19 cellular contexts compared by ENCODE assay signal in the genomic region with DNA sequence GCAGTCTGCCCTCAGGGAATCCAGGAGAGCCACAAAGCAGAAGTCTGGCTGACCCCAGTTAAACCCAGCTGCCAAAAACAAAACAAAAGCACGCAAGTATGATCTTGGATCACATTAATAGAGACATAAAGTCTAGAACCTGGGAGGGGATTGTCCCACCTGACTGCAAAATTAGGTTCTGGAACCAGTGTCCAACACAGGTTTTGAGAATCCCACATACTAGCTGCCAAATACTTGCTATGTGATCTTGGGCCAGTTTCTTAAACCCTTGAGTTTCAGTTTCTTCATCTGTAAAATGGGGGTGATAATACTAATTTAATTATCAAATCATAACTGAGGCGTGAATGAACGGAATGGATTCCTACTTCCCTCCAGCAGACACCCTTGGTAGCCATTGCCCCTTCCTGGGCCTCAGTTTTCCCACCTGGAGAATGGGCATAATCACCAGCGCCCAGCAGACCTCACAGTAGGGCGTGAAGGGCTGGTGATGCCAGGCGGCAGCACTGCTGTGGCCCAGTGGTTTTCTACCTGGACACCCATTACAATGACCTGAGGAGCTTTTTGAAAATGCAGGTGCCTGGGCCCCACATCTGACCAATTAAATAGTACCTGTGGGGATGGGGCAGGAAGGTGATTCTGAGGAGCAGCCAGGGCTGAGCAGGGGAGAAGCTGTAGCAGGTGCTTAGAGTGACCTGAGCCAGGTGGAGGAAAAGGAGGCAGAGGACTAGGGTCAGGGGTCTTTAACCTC. TPM values are rescaled to one million over a fixed set of nuclear protein-coding genes. Genes with fewer than 3 reads are reported as not detected.
A peak's percentile ranks its signal among the peaks of the same experiment; 100 is the strongest.
DNase-seq lines count a peak whose midpoint lies in the region; ATAC-seq, FAIRE-seq and TF ChIP-seq lines count a peak whose summit lies in the region.
"Had no signal": no experiment of that assay in that cellular context is flagged by ENCODE, and none has a peak within 500 bp of the region (broad histone marks: within the 10 kb centered on the region; RNA-seq: fewer than 3 reads in every experiment).

No MANE protein-coding gene starts in this region.

- H3K4me1 ChIP-seq in HEK293 (ENCODE audit: control insufficient read depth, insufficient read depth, low read length) (no peaks in the 10 kb centered on the region), H1 (replicated peaks in 1 of 4; ENCODE audit: control insufficient read depth in 3 of 4, insufficient read depth in 4 of 4, low read length in 3 of 4) (peaks cover 0 to 6% (median 4%) of the 10 kb centered on the region in 4 experiments; a peak in 4 of 7 replicates)
- H3K4me1 ChIP-seq: SJCRH30 had no signal

- TF ChIP-seq RAD21 in H1 (IDR thresholded peaks at IDR 0.05 in 1 of 2, conservative IDR thresholded peaks at IDR 0.05 in 1 of 2; ENCODE audit: low read depth in 2 of 2, low read length in 2 of 2), result no peak

- H3K79me2 ChIP-seq in H1 (ENCODE audit: control insufficient read depth in 1 of 2, insufficient read depth in 2 of 2, low read length in 2 of 2), result no peaks in the 10 kb centered on the region

- H4K91ac ChIP-seq in H1 (replicated peaks; ENCODE audit: insufficient read length, low read length), result no peak overlapping the region

- no peak overlapping the region for H2BK5ac ChIP-seq in H1 (ENCODE audit: low read depth, low read length)

- no peak overlapping the region for H3K27ac ChIP-seq in HEK293 (ENCODE audit: extremely low read depth, low read depth, low read length)
- H3K27ac ChIP-seq in H1 (ENCODE audit: low read depth, low read length), result no peak overlapping the region
- H3K27ac ChIP-seq: GM23248, PC-9, RWPE1, SJCRH30 had no signal

- H3K9me3 ChIP-seq in HEK293 (ENCODE audit: control insufficient read depth, insufficient read depth, low read depth, low read length) (no peaks in the 10 kb centered on the region; the same call in 1 of the 2 replicates), H1 (ENCODE audit: insufficient read depth in 2 of 2, low read depth in 1 of 2, low read length in 1 of 2) (peaks cover 3 to 5% of the 10 kb centered on the region in 2 experiments; a peak in 3 of 4 replicates)
- H3K9me3 ChIP-seq: SJCRH30 had no signal

- no peak overlapping the region for H3K27ac Mint-ChIP-seq in activated T-cell treated with anti-CD3 and anti-CD28 coated beads, Interleukin-2, amount 50 U/mL, for 24 hours
- no peak overlapping the region for H3K27ac Mint-ChIP-seq in activated T-cell treated with anti-CD3 and anti-CD28 coated beads, Interleukin-2, amount 50 U/mL, for 72 hours

- no peak overlapping the region for H4K5ac ChIP-seq in H1 (ENCODE audit: insufficient read length, low read depth, low read length)

- H3K36me3 Mint-ChIP-seq in activated T-cell treated with anti-CD3 and anti-CD28 coated beads, Interleukin-2, amount 50 U/mL, for 24 hours (ENCODE audit: low read depth), result no peaks in the 10 kb centered on the region
- peaks cover 0 to 4% of the 10 kb centered on the region in 2 donors for H3K36me3 Mint-ChIP-seq in activated T-cell treated with anti-CD3 and anti-CD28 coated beads, Interleukin-2, amount 50 U/mL, for 72 hours (ENCODE audit: insufficient read depth in 2 of 2)

- no peak overlapping the region for H3K14ac ChIP-seq in H1 (ENCODE audit: insufficient read length)

- POLR2A ChIA-PET in HEK293 (lab: Yijun Ruan, JAX) (no interaction called here), H1 (lab: Charles Lee; ENCODE audit: partially characterized antibody) (interaction anchor here (0.8 to 1.7 kb wide), 5 partner anchors 12 to 41 kb away, joined by 3 to 7 read pairs (median 3); no protein-coding TSS in a partner anchor)

- H2AK5ac ChIP-seq in H1 (ENCODE audit: low read depth, low read length), result no peak overlapping the region

- H3K56ac ChIP-seq in H1 (replicated peaks; ENCODE audit: insufficient read length, low read depth, low read length), result no peak overlapping the region

- H3K4ac ChIP-seq in H1 (replicated peaks; ENCODE audit: insufficient read length, low read depth, low read length), result no peak overlapping the region

- no peak overlapping the region for H2BK20ac ChIP-seq in H1 (ENCODE audit: low read length)

- H3K18ac ChIP-seq in H1 (ENCODE audit: extremely low read depth, low read length), result no peak overlapping the region

- H2BK15ac ChIP-seq in H1 (ENCODE audit: low read length), result no peak overlapping the region

- H3K23ac ChIP-seq in H1 (ENCODE audit: insufficient read length), result no peak overlapping the region

- H3K4me1 Mint-ChIP-seq in activated T-cell treated with anti-CD3 and anti-CD28 coated beads, Interleukin-2, amount 50 U/mL, for 24 hours (ENCODE audit: low read depth), result peaks cover 6% of the 10 kb centered on the region
- peaks cover 8% of the 10 kb centered on the region for H3K4me1 Mint-ChIP-seq in activated T-cell treated with anti-CD3 and anti-CD28 coated beads, Interleukin-2, amount 50 U/mL, for 72 hours (ENCODE audit: low read depth)

- TF ChIP-seq CTCF in HEK293 (tag by site-specific recombination; IDR thresholded peaks at IDR 0.05), result no peak
- no peak for TF ChIP-seq CTCF in H1 (IDR thresholded peaks at IDR 0.05; ENCODE audit: control extremely low read depth in 1 of 3, insufficient read depth in 1 of 3, low read depth in 1 of 3, low read length in 3 of 3)

- no peaks in the 10 kb centered on the region for H3K27me3 ChIP-seq in H1 (replicated peaks in 1 of 4; ENCODE audit: control insufficient read depth in 3 of 4, extremely low read depth in 1 of 4, insufficient read depth in 3 of 4, low read length in 3 of 4)

- CTCF ChIA-PET in HEK293 (lab: Yijun Ruan, JAX) (interaction anchor here (0.6 to 2.7 kb wide), 24 partner anchors 8 to 611 kb away, joined by 3 to 34 read pairs (median 5); a partner anchor contains a TSS), H1 (lab: Charles Lee; ENCODE audit: partially characterized antibody) (interaction anchor here (0.6 to 11.6 kb wide), 39 partner anchors 9 to 419 kb away, joined by 3 to 280 read pairs (median 5); a partner anchor contains a TSS)

- no peak for TF ChIP-seq EP300 in H1 (IDR thresholded peaks at IDR 0.05; ENCODE audit: borderline replicate concordance in 1 of 2, low read depth in 2 of 2, low read length in 2 of 2)

- peaks cover 6% of the 10 kb centered on the region for H3K9me3 Mint-ChIP-seq in activated T-cell treated with anti-CD3 and anti-CD28 coated beads, Interleukin-2, amount 50 U/mL, for 24 hours
- peaks cover 1 to 7% of the 10 kb centered on the region in 2 donors for H3K9me3 Mint-ChIP-seq in activated T-cell treated with anti-CD3 and anti-CD28 coated beads, Interleukin-2, amount 50 U/mL, for 72 hours

- 0 out of 2 replicates have a peak overlapping the region, but pooled peaks have one; percentile 36 for H4K8ac ChIP-seq in H1 (ENCODE audit: extremely low read depth, insufficient read depth, low read length)

- no peak overlapping the region for H3K4me3 ChIP-seq in HEK293 (ENCODE audit: low read depth, low read length)
- H3K4me3 ChIP-seq in H1 (ENCODE audit: extremely low read depth in 1 of 4, insufficient read depth in 2 of 4, low read depth in 3 of 4, low read length in 4 of 4), result no peak overlapping the region
- H3K4me3 ChIP-seq: GM23248, PC-9, SJCRH30 had no signal

- no peaks in the 10 kb centered on the region for H3K79me1 ChIP-seq in H1 (ENCODE audit: low read depth, low read length)

- no peak overlapping the region for H2BK12ac ChIP-seq in H1 (ENCODE audit: low read depth, low read length)

- ATAC-seq in activated T-cell treated with anti-CD3 and anti-CD28 coated beads, Interleukin-2, amount 50 U/mL, for 72 hours (replicated peaks in 1 of 2), result no peak
- no peak for ATAC-seq in sciatic nerve

- H3K27me3 Mint-ChIP-seq in activated T-cell treated with anti-CD3 and anti-CD28 coated beads, Interleukin-2, amount 50 U/mL, for 24 hours, result peaks cover 7% of the 10 kb centered on the region
- no peaks in the 10 kb centered on the region for H3K27me3 Mint-ChIP-seq in activated T-cell treated with anti-CD3 and anti-CD28 coated beads, Interleukin-2, amount 50 U/mL, for 72 hours (ENCODE audit: low read depth)

- TF ChIP-seq POLR2A in H1 (IDR thresholded peaks at IDR 0.05; ENCODE audit: control extremely low read depth in 1 of 2, low read depth in 2 of 2, low read length in 2 of 2), result no peak

- H3K23me2 ChIP-seq in H1 (ENCODE audit: low read depth, low read length), result no peaks in the 10 kb centered on the region

- DNase-seq in activated T-cell treated with anti-CD3 and anti-CD28 coated beads, Interleukin-2, amount 50 U/mL, for 24 hours, result peak; percentile 20
- DNase-seq in activated T-cell treated with anti-CD3 and anti-CD28 coated beads, Interleukin-2, amount 50 U/mL, for 72 hours, result no peak
- DNase-seq in H1 (ENCODE audit: low read depth in 1 of 2, low spot score in 2 of 2), result no peak
- peak; percentile 15 for DNase-seq in sciatic nerve (ENCODE audit: low spot score)
- no peak for DNase-seq in OCI-M2 (lab: John Stamatoyannopoulos, UW; ENCODE audit: unreplicated experiment)
- no peak for DNase-seq in SKM-1 (lab: John Stamatoyannopoulos, UW; ENCODE audit: unreplicated experiment)
- DNase-seq: DMS153, GM23248, HCEC 1CT, NCI-H1417 treated with DMSO at 0.1 percent for 48 hours, NCI-H187 treated with DMSO at 0.1 percent for 48 hours, NCI-H524 treated with DMSO at 0.1 percent for 48 hours had no signal

- H4K20me1 ChIP-seq in H1 (replicated peaks in 1 of 2; ENCODE audit: control insufficient read depth in 1 of 2, insufficient read depth in 2 of 2, low read length in 2 of 2), result no peaks in the 10 kb centered on the region

- H3K4me2 ChIP-seq in H1 (ENCODE audit: insufficient read depth in 1 of 2, low read depth in 2 of 2, low read length in 2 of 2), result no peak overlapping the region

- WGBS in H1 (ENCODE audit: extremely low coverage in 1 of 2, insufficient coverage in 1 of 2, insufficient read length in 1 of 2, insufficient replicate concordance in 2 of 2, low coverage in 1 of 2, low lambda C conversion rate in 2 of 2, missing lambda C conversion rate in 1 of 2), 2 experiments, result 86% methylated on average over 6 of the region's 6 CpGs; no CpG with 5 or more reads in 1 of the 2 experiments

- FAIRE-seq in H1 (lab: Jason Lieb, UNC), result no peak
- FAIRE-seq: A204.1 had no signal

- no peak overlapping the region for H3K9ac ChIP-seq in H1 (replicated peaks in 1 of 4; ENCODE audit: extremely low read depth in 1 of 4, low read depth in 3 of 4, low read length in 3 of 4)
- H3K9ac ChIP-seq: GM23248 had no signal

- no peaks in the 10 kb centered on the region for H3K36me3 ChIP-seq in HEK293 (ENCODE audit: control insufficient read depth in 2 of 2, insufficient read depth in 1 of 2, low read length in 2 of 2)
- no peaks in the 10 kb centered on the region for H3K36me3 ChIP-seq in H1 (ENCODE audit: control insufficient read depth in 2 of 4, insufficient read depth in 4 of 4, low read length in 3 of 4)
- H3K36me3 ChIP-seq: SJCRH30 had no signal

- intact Hi-C loops in sciatic nerve (cut with DNase I), result loop anchor here (5.0 kb wide), 1 partner anchor 39 kb away; no protein-coding TSS in a partner anchor

- H3K4me3 Mint-ChIP-seq in activated T-cell treated with anti-CD3 and anti-CD28 coated beads, Interleukin-2, amount 50 U/mL, for 24 hours, result no peak overlapping the region
- H3K4me3 Mint-ChIP-seq in activated T-cell treated with anti-CD3 and anti-CD28 coated beads, Interleukin-2, amount 50 U/mL, for 72 hours, result no peak overlapping the region
- H3K4me3 Mint-ChIP-seq: CD4-positive, alpha-beta memory T cell had no signal

- no peak overlapping the region for H2AFZ ChIP-seq in H1 (ENCODE audit: low read length)
- H2AFZ ChIP-seq: GM23248, PC-9 had no signal

- H2BK120ac ChIP-seq in H1 (replicated peaks; ENCODE audit: low read depth, low read length), result no peak overlapping the region

RNA-seq across cellular contexts. Expression of a gene that starts 32.2 kb away (rescaled TPM):
- total RNA-seq in activated T-cell treated with anti-CD3 and anti-CD28 coated beads, Interleukin-2, amount 50 U/mL, for 72 hours, result under 1 TPM in 1 of 2 donors, not detected in 1; 0.07 TPM
- 6.4 and 6.9 TPM in 2 replicates for total RNA-seq in H1 (2021; fragmentation: NEBNext Ultra II Directional; extraction: Animal tissue kit (Norgen Biotek cat#: 25700))
- polyA plus RNA-seq in H1 (2011; rRNA removed), result 2.5 and 3.5 TPM in 2 replicates
- 3.7 TPM for polyA plus RNA-seq in H1 (2011; cell fraction: cytosol; rRNA removed)
- 25.9 TPM for polyA plus RNA-seq in H1 (2011; cell fraction: nucleus; rRNA removed)
- polyA plus RNA-seq in H1 (2012, experiment 1 of 2), result 4.3 to 7.8 TPM (median 5.2 TPM) in 4 replicates
- 1.2 TPM for polyA plus RNA-seq in H1 (2012, experiment 2 of 2)
- 2.0 TPM for polyA plus RNA-seq in H1 (2013, experiment 1 of 2)
- 1.8 TPM for polyA plus RNA-seq in H1 (2013, experiment 2 of 2)
- 1.9 and 4.6 TPM in 2 replicates for polyA minus RNA-seq in H1 (2011; rRNA and poly(A)+ RNA removed)
- polyA minus RNA-seq in H1 (2011; cell fraction: cytosol; rRNA and poly(A)+ RNA removed), result 1.8 TPM
- polyA minus RNA-seq in H1 (2011; cell fraction: nucleus; rRNA and poly(A)+ RNA removed), result 9.1 TPM
- total RNA-seq in sciatic nerve, result 2.3 TPM
- total RNA-seq: CD4-positive, alpha-beta memory T cell; Daoy; PC-9 had no signal
- polyA plus RNA-seq: CD4-positive, alpha-beta memory T cell had no signal

Comparison
In these comparisons a context has a peak if more than half of its experiments do, and no peak if none do; other contexts are left out.
1. DNase-seq: peak in activated T-cell treated with anti-CD3 and anti-CD28 coated beads, Interleukin-2, amount 50 U/mL, for 24 hours (single experiment) and sciatic nerve (single experiment); none in activated T-cell treated with anti-CD3 and anti-CD28 coated beads, Interleukin-2, amount 50 U/mL, for 72 hours (0 of 2), H1 (0 of 2), OCI-M2 (single experiment) and SKM-1 (single experiment).